Comparison of ENCODE assay signal across 37 cellular contexts in genomic region chr6:18136260-18136659, GRCh38.
"Had no signal": no experiment of that assay in that cellular context is flagged by ENCODE, and none has a peak within 500 bp of the region (broad histone marks: within the 10 kb centered on the region; RNA-seq: fewer than 3 reads in every experiment).

No MANE protein-coding gene starts in this region.

- H3K9me3 ChIP-seq: ascending aorta had no signal

- ATAC-seq: activated CD8-positive, alpha-beta T cell treated with anti-CD3 and anti-CD28 coated beads for 36 hours; activated naive CD8-positive, alpha-beta T cell treated with anti-CD3 and anti-CD28 coated beads, Interleukin-2, amount 50 U/mL, for 24 hours; activated T-cell treated with anti-CD3 and anti-CD28 coated beads, Interleukin-2, amount 50 U/mL, for 4 hours; activated T-cell treated with anti-CD3 and anti-CD28 coated beads, Interleukin-2, amount 50 U/mL, for 72 hours had no signal

- H3K4me3 Mint-ChIP-seq: activated B cell treated with CpG ODN at 0.5 μM for 24 hours; activated CD4-positive, alpha-beta memory T cell treated with anti-CD3 and anti-CD28 coated beads for 36 hours; activated CD4-positive, alpha-beta T cell treated with anti-CD3 and anti-CD28 coated beads, Interleukin-2, amount 10 ng/mL, durations not matched to agents 24 days and 14 days; activated CD8-positive, alpha-beta T cell treated with anti-CD3 and anti-CD28 coated beads for 36 hours; activated naive CD4-positive, alpha-beta T cell treated with anti-CD3 and anti-CD28 coated beads, Interleukin-2, amount 10 ng/mL, durations not matched to agents 7 days and 5 days; activated naive CD4-positive, alpha-beta T cell treated with anti-CD3 and anti-CD28 coated beads, Interleukin-2, amount 50 U/mL, for 24 hours; activated naive CD8-positive, alpha-beta T cell; activated naive CD8-positive, alpha-beta T cell treated with anti-CD3 and anti-CD28 coated beads, Interleukin-2, amount 10 ng/mL, durations not matched to agents 7 days and 5 days; activated naive CD8-positive, alpha-beta T cell treated with anti-CD3 and anti-CD28 coated beads, Interleukin-2, amount 50 U/mL, for 24 hours; activated T-cell treated with anti-CD3 and anti-CD28 coated beads, Interleukin-2, amount 50 U/mL, for 4 hours; activated T-cell treated with anti-CD3 and anti-CD28 coated beads, Interleukin-2, amount 50 U/mL, for 72 hours; activated T-helper 1 cell treated with anti-CD3 and anti-CD28 coated beads, Interleukin-12 subunit alpha, Interleukin-12 subunit beta, Interleukin-2, Interleukin-4 antibody, amounts not matched to agents 30 ng/mL and 10 ng/mL and 1 ng/mL, durations not matched to agents 14 hours and 24 hours and 36 hours; brain; central memory CD8-positive, alpha-beta T cell; T-helper 1 cell treated with Interleukin-12 subunit alpha and Interleukin-12 subunit beta and Interleukin-4 antibody, amounts not matched to agents 30 μg/mL and 1 μg/mL, for 36 hours; T-helper 2 cell treated with Interferon-gamma antibody and Interleukin-4, amounts not matched to agents 5 μg/mL and 100 μg/mL, for 36 hours had no signal

- H3K27ac Mint-ChIP-seq: activated B cell treated with CpG ODN at 0.5 μM for 24 hours; activated CD4-positive, alpha-beta memory T cell treated with anti-CD3 and anti-CD28 coated beads for 36 hours; activated CD4-positive, alpha-beta T cell treated with anti-CD3 and anti-CD28 coated beads, Interleukin-2, amount 10 ng/mL, durations not matched to agents 24 days and 14 days; activated CD8-positive, alpha-beta T cell treated with anti-CD3 and anti-CD28 coated beads for 36 hours; activated naive CD4-positive, alpha-beta T cell treated with anti-CD3 and anti-CD28 coated beads, Interleukin-2, amount 10 ng/mL, durations not matched to agents 7 days and 5 days; activated naive CD4-positive, alpha-beta T cell treated with anti-CD3 and anti-CD28 coated beads, Interleukin-2, amount 50 U/mL, for 24 hours; activated naive CD8-positive, alpha-beta T cell; activated naive CD8-positive, alpha-beta T cell treated with anti-CD3 and anti-CD28 coated beads, Interleukin-2, amount 10 ng/mL, durations not matched to agents 7 days and 5 days; activated naive CD8-positive, alpha-beta T cell treated with anti-CD3 and anti-CD28 coated beads, Interleukin-2, amount 50 U/mL, for 24 hours; activated T-cell treated with anti-CD3 and anti-CD28 coated beads, Interleukin-2, amount 50 U/mL, for 72 hours; activated T-helper 1 cell treated with anti-CD3 and anti-CD28 coated beads, Interleukin-12 subunit alpha, Interleukin-12 subunit beta, Interleukin-2, Interleukin-4 antibody, amounts not matched to agents 30 ng/mL and 10 ng/mL and 1 ng/mL, durations not matched to agents 14 hours and 24 hours and 36 hours; activated T-helper 2 cell treated with anti-CD3 and anti-CD28 coated beads, Interferon-gamma antibody, Interleukin-2, Interleukin-4, amounts not matched to agents 10 μg/mL and 5 μg/mL and 100 μg/mL, durations not matched to agents 14 hours and 24 hours and 36 hours; brain; T-helper 1 cell treated with Interleukin-12 subunit alpha and Interleukin-12 subunit beta and Interleukin-4 antibody, amounts not matched to agents 30 μg/mL and 1 μg/mL, for 36 hours; T-helper 2 cell treated with Interferon-gamma antibody and Interleukin-4, amounts not matched to agents 5 μg/mL and 100 μg/mL, for 36 hours had no signal

- H3K27me3 ChIP-seq: ascending aorta, cardiac muscle cell had no signal

- H3K4me1 ChIP-seq: ascending aorta had no signal

- H3K27me3 Mint-ChIP-seq: activated B cell treated with CpG ODN at 0.5 μM for 24 hours; activated CD4-positive, alpha-beta memory T cell treated with anti-CD3 and anti-CD28 coated beads for 36 hours; activated CD4-positive, alpha-beta T cell treated with anti-CD3 and anti-CD28 coated beads, Interleukin-2, amount 10 ng/mL, durations not matched to agents 24 days and 14 days; activated CD8-positive, alpha-beta T cell treated with anti-CD3 and anti-CD28 coated beads for 36 hours; activated naive CD4-positive, alpha-beta T cell treated with anti-CD3 and anti-CD28 coated beads, Interleukin-2, amount 10 ng/mL, durations not matched to agents 7 days and 5 days; activated naive CD4-positive, alpha-beta T cell treated with anti-CD3 and anti-CD28 coated beads, Interleukin-2, amount 50 U/mL, for 24 hours; activated naive CD8-positive, alpha-beta T cell; activated naive CD8-positive, alpha-beta T cell treated with anti-CD3 and anti-CD28 coated beads, Interleukin-2, amount 10 ng/mL, durations not matched to agents 7 days and 5 days; activated naive CD8-positive, alpha-beta T cell treated with anti-CD3 and anti-CD28 coated beads, Interleukin-2, amount 50 U/mL, for 24 hours; brain; central memory CD8-positive, alpha-beta T cell had no signal

- H3K4me1 Mint-ChIP-seq: activated B cell treated with CpG ODN at 0.5 μM for 24 hours; activated naive CD8-positive, alpha-beta T cell treated with anti-CD3 and anti-CD28 coated beads, Interleukin-2, amount 50 U/mL, for 24 hours; brain had no signal

- H3K9me3 Mint-ChIP-seq: activated B cell treated with CpG ODN at 0.5 μM for 24 hours; activated CD4-positive, alpha-beta memory T cell treated with anti-CD3 and anti-CD28 coated beads for 36 hours; activated CD4-positive, alpha-beta T cell treated with anti-CD3 and anti-CD28 coated beads, Interleukin-2, amount 10 ng/mL, durations not matched to agents 24 days and 14 days; activated CD8-positive, alpha-beta T cell treated with anti-CD3 and anti-CD28 coated beads for 36 hours; activated naive CD4-positive, alpha-beta T cell treated with anti-CD3 and anti-CD28 coated beads, Interleukin-2, amount 10 ng/mL, durations not matched to agents 7 days and 5 days; activated naive CD4-positive, alpha-beta T cell treated with anti-CD3 and anti-CD28 coated beads, Interleukin-2, amount 50 U/mL, for 24 hours; activated naive CD8-positive, alpha-beta T cell treated with anti-CD3 and anti-CD28 coated beads, Interleukin-2, amount 10 ng/mL, durations not matched to agents 7 days and 5 days; activated naive CD8-positive, alpha-beta T cell treated with anti-CD3 and anti-CD28 coated beads, Interleukin-2, amount 50 U/mL, for 24 hours; activated T-cell treated with anti-CD3 and anti-CD28 coated beads, Interleukin-2, amount 50 U/mL, for 4 hours; activated T-cell treated with anti-CD3 and anti-CD28 coated beads, Interleukin-2, amount 50 U/mL, for 72 hours; activated T-helper 1 cell treated with anti-CD3 and anti-CD28 coated beads, Interleukin-12 subunit alpha, Interleukin-12 subunit beta, Interleukin-2, Interleukin-4 antibody, amounts not matched to agents 30 ng/mL and 10 ng/mL and 1 ng/mL, durations not matched to agents 14 hours and 24 hours and 36 hours; activated T-helper 2 cell treated with anti-CD3 and anti-CD28 coated beads, Interferon-gamma antibody, Interleukin-2, Interleukin-4, amounts not matched to agents 10 μg/mL and 5 μg/mL and 100 μg/mL, durations not matched to agents 14 hours and 24 hours and 36 hours; brain; central memory CD8-positive, alpha-beta T cell; T-helper 1 cell treated with Interleukin-12 subunit alpha and Interleukin-12 subunit beta and Interleukin-4 antibody, amounts not matched to agents 30 μg/mL and 1 μg/mL, for 36 hours; T-helper 2 cell treated with Interferon-gamma antibody and Interleukin-4, amounts not matched to agents 5 μg/mL and 100 μg/mL, for 36 hours had no signal

- H3K27ac ChIP-seq: ascending aorta, cardiac muscle cell, VCaP had no signal

- DNase-seq: activated B cell treated with CpG ODN at 0.5 μM for 24 hours; activated CD4-positive, alpha-beta memory T cell treated with anti-CD3 and anti-CD28 coated beads for 36 hours; activated CD4-positive, alpha-beta T cell treated with anti-CD3 and anti-CD28 coated beads for 4 hours; activated CD4-positive, alpha-beta T cell treated with anti-CD3 and anti-CD28 coated beads, Interleukin-2, amount 10 ng/mL, durations not matched to agents 24 days and 14 days; activated CD4-positive, alpha-beta T cell treated with anti-CD3 and anti-CD28 coated beads, Interleukin-2, amount 50 U/mL, for 1 hour; activated CD4-positive, alpha-beta T cell treated with anti-CD3 and anti-CD28 coated beads, Interleukin-2, amount 50 U/mL, for 4 hours; activated CD4-positive, CD25-positive, alpha-beta regulatory T cell treated with anti-CD3 and anti-CD28 coated beads, Interleukin-2, amount 50 U/mL, for 72 hours; activated CD8-positive, alpha-beta memory T cell treated with anti-CD3 and anti-CD28 coated beads, Interleukin-2, amount 50 U/mL, for 4 hours; activated CD8-positive, alpha-beta T cell treated with anti-CD3 and anti-CD28 coated beads for 36 hours; activated effector memory CD4-positive, alpha-beta T cell treated with Interleukin-2 at 50 U/mL for 16 hours; activated gamma-delta T cell; activated naive CD4-positive, alpha-beta T cell treated with anti-CD3 and anti-CD28 coated beads, Interleukin-2, amount 10 ng/mL, durations not matched to agents 7 days and 5 days; activated naive CD4-positive, alpha-beta T cell treated with Interleukin-2 at 50 U/mL for 16 hours; activated naive CD8-positive, alpha-beta T cell treated with anti-CD3 and anti-CD28 coated beads, Interleukin-2, amount 10 ng/mL, durations not matched to agents 7 days and 5 days; activated naive CD8-positive, alpha-beta T cell treated with anti-CD3 and anti-CD28 coated beads, Interleukin-2, amount 50 U/mL, for 24 hours; activated T-cell treated with anti-CD3 and anti-CD28 coated beads for 4 hours; activated T-cell treated with anti-CD3 and anti-CD28 coated beads, Interleukin-2, amount 50 U/mL, for 1 hour; activated T-cell treated with anti-CD3 and anti-CD28 coated beads, Interleukin-2, amount 50 U/mL, for 4 hours; activated T-cell treated with anti-CD3 and anti-CD28 coated beads, Interleukin-2, amount 50 U/mL, for 72 hours; amygdala; anterior cingulate cortex; caudate nucleus; cerebellar nuclear complex; T-helper 1 cell; T-helper 2 cell; T-helper 9 cell had no signal

- H3K4me3 ChIP-seq: ascending aorta, cardiac muscle cell had no signal
